8 cellular contexts compared by ENCODE assay signal in the genomic region with DNA sequence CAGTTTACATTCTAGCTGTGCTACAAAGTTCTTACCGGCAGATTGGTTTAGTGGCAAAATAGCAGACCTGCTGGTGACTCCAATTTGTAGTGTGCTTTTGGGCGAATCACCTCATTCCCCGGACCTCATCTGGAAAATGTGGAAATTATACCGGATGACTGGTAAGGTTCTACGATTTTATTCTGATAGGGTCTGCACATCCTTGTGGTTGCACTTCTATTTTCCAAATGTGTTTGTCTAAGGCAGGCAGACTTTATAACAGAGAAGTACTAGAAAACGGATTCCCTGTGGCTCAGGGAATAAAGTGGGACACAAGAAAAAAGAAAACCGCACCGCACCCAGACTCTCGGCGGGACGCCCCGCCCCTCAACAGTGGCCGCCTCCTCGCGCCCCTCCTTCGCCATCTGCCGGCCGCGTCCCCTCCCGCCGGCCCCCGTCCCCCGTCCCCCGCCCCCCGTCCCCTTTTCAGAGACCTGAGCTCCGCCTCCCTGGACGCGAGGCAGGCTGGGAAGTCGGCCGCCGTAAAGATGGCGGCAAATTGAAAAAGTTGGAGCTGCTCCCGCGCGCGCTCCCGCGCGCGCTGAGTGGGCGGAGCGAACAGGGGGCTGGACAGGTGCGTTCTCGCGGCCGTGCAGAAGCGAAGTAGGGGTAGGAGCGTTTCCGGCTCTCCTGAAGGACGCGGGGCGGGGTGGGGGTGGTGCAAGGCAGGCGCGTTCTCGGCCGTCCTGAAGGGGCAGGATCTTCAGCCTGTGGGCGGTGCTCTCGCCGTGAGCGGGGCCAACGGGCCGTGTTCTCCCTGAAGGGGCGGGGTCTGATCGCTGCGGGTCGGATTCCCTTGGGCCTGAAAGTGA. TPM values are rescaled to one million over a fixed set of nuclear protein-coding genes. Genes with fewer than 3 reads are reported as not detected.
DNase-seq lines count a peak whose midpoint lies in the region; ATAC-seq and TF ChIP-seq lines count a peak whose summit lies in the region.

No MANE protein-coding gene starts in this region.

- H3K27ac Mint-ChIP-seq in endodermal cell, result peak overlapping the region; percentile 98

- peak; percentile 71 for ATAC-seq in GM21381 (IDR thresholded peaks at IDR 0.05; ENCODE audit: unreplicated experiment)

- H3K9me3 ChIP-seq in endodermal cell (ENCODE audit: control insufficient read depth, low read length), result no peaks in the 10 kb centered on the region

- no peaks in the 10 kb centered on the region for H3K9me3 Mint-ChIP-seq in endodermal cell

- H3K27ac ChIP-seq in endodermal cell (ENCODE audit: low read depth, low read length), result peak overlapping the region; percentile 89

- peaks cover 3% of the 10 kb centered on the region for H3K36me3 ChIP-seq in endodermal cell (ENCODE audit: control insufficient read depth, insufficient read depth, low read length)

- peaks cover 18% of the 10 kb centered on the region for H3K4me1 Mint-ChIP-seq in endodermal cell

- peak overlapping the region; percentile 87 for H3K4me3 ChIP-seq in endodermal cell (ENCODE audit: low read length)

- peak overlapping the region; percentile 53 for H3K9ac ChIP-seq in endodermal cell (ENCODE audit: extremely low read depth, low read length, poor library complexity, severe bottlenecking)

- H3K36me3 Mint-ChIP-seq in endodermal cell (ENCODE audit: low read depth), result no peaks in the 10 kb centered on the region

- no peaks in the 10 kb centered on the region for H3K27me3 Mint-ChIP-seq in endodermal cell (ENCODE audit: insufficient read depth)

- TF ChIP-seq CTCF in endodermal cell (conservative IDR thresholded peaks at IDR 0.05), result peak; percentile 24

- H3K4me3 Mint-ChIP-seq in endodermal cell, result peak overlapping the region; percentile 88

- H3K4me1 ChIP-seq in endodermal cell (ENCODE audit: control insufficient read depth, insufficient read depth, low read length), result no peaks in the 10 kb centered on the region

- WGBS in endodermal cell (ENCODE audit: insufficient coverage in 1 of 2, insufficient read length in 1 of 2), 2 experiments, result 0 to 2% methylated on average over 9 to 66 of the region's 66 CpGs

- no peaks in the 10 kb centered on the region for H3K27me3 ChIP-seq in endodermal cell (ENCODE audit: control insufficient read depth, insufficient read depth, low read length, poor library complexity, severe bottlenecking)

- DNase-seq in COR-L47 (lab: John Stamatoyannopoulos, UW), result peak; percentile 99
- peak in 75 of 76 experiments; percentile 88 to 99 (median 98) for DNase-seq in HUDEP-2 (lab: John Stamatoyannopoulos, UW; ENCODE audit: unreplicated experiment in 76 of 76)
- DNase-seq in NOMO-1 treated with dmso at 0.1 percent for 144 hours (lab: John Stamatoyannopoulos, UW; ENCODE audit: unreplicated experiment), result peak; percentile 97
- peak; percentile 99 for DNase-seq in activated CD8-positive, alpha-beta memory T cell treated with anti-CD3 and anti-CD28 coated beads, Interleukin-2, amount 50 U/mL, for 1 hour (ENCODE audit: extremely low read depth)
- DNase-seq in endodermal cell, result peak; percentile 100
- peak; percentile 100 for DNase-seq in mesenteric fat pad (ENCODE audit: low spot score)
- peak; percentile 97 for DNase-seq in stimulated activated CD8-positive, alpha-beta memory T cell treated with anti-CD3 and anti-CD28 coated beads, Interleukin-15, amount 100 ng/mL, for 1 hour (ENCODE audit: low read depth)

RNA-seq across cellular contexts. Expression of a gene that starts 0.5 kb away (rescaled TPM):
- total RNA-seq in endodermal cell, result 10 to 100 TPM; 37.4 to 38.1 TPM
- 36.7 TPM for polyA plus RNA-seq in endodermal cell (2013, experiment 1 of 2)
- polyA plus RNA-seq in endodermal cell (2013, experiment 2 of 2), result 40.5 TPM
- total RNA-seq in mesenteric fat pad, result 53.2 TPM

RNA-seq across cellular contexts. Expression of a gene that starts 20.7 kb away (rescaled TPM):
- under 1 TPM; 0.11 to 0.33 TPM for total RNA-seq in endodermal cell
- polyA plus RNA-seq in endodermal cell (2013, experiment 1 of 2), result 0.07 TPM
- 0.12 TPM for polyA plus RNA-seq in endodermal cell (2013, experiment 2 of 2)
- 8.7 TPM for total RNA-seq in mesenteric fat pad

Comparison
In these comparisons a context has a peak if more than half of its experiments do, and no peak if none do; other contexts are left out.
1. Peak in every context shown above with its lines: DNase-seq, ATAC-seq, H3K4me3 ChIP-seq and H3K27ac ChIP-seq.